In the genomic region with DNA sequence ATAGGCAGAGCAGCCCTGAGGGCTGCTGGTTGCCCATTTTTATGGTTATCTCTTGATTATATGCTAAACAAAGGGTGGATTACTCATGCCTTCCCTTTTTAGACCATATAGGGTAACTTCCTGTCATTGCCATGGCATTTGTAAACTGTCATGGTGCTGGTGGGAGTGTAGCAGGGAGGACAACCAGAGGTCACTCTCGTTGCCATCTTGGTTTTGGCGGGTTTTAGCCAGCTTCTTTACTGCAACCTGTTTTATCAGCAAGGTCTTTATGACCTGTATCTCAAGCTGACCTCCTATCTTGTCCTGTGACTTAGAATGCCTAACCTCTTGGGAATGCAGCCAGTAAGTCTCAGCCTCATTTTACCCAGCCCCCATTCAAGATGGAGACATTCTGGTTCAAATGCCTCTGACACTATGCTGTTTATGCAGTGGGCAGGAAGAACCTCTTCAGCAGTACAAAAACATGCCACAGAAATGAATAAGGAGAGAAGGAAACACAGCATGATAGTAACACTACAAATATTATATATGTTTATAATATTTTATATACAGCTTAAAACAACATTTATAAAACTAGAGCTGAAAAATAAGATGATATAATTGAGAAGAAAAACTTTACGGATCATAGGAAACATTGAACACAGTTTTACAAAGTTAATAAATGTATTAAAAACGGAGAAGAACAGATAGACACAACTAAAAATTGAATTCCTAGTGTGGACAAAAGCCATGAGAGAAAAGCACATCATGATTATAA, we compare ENCODE assay signal across 26 cellular contexts. TPM values are rescaled to one million over a fixed set of nuclear protein-coding genes. Genes with fewer than 3 reads are reported as not detected.
"Had no signal": no experiment of that assay in that cellular context is flagged by ENCODE, and none has a peak within 500 bp of the region (broad histone marks: within the 10 kb centered on the region; RNA-seq: fewer than 3 reads in every experiment).

No MANE protein-coding gene starts in this region.

- H3K4me1 ChIP-seq: left lung, sigmoid colon, testis, upper lobe of left lung had no signal

- H3K27ac ChIP-seq: left lung, neural progenitor cell, sigmoid colon, testis, upper lobe of left lung had no signal

- H3K9me3 ChIP-seq: left lung, sigmoid colon, testis, upper lobe of left lung had no signal

- H3K36me3 ChIP-seq: left lung, neural progenitor cell, sigmoid colon, upper lobe of left lung had no signal

- H3K27me3 ChIP-seq: left lung, neural progenitor cell, sigmoid colon, testis, upper lobe of left lung had no signal

- H3K4me3 ChIP-seq: left lung, lung, neural progenitor cell, sigmoid colon, smooth muscle cell, testis, upper lobe of left lung had no signal

- DNase-seq: activated CD4-positive, alpha-beta T cell treated with anti-CD3 and anti-CD28 coated beads for 1 hour; activated CD4-positive, alpha-beta T cell treated with anti-CD3 and anti-CD28 coated beads, Interleukin-2, amount 50 U/mL, for 4 hours; activated CD8-positive, alpha-beta memory T cell treated with anti-CD3 and anti-CD28 coated beads for 24 hours; activated CD8-positive, alpha-beta memory T cell treated with anti-CD3 and anti-CD28 coated beads, Interleukin-2, amount 50 U/mL, for 4 hours; activated T-cell treated with anti-CD3 and anti-CD28 coated beads, Interleukin-2, amount 50 U/mL, for 24 hours; aorta; caudate nucleus; dermis blood vessel endothelial cell; effector CD8-positive, alpha-beta T cell; glutamatergic neuron; hippocampal formation; kidney glomerular epithelial cell; left lung; naive thymus-derived CD8-positive, alpha-beta T cell; retina; sigmoid colon; stimulated activated CD4-positive, alpha-beta T cell treated with anti-CD3 and anti-CD28 coated beads, Interleukin-4, amount 100 ng/mL, for 1 hour; stimulated activated naive CD4-positive, alpha-beta T cell; testis; upper lobe of left lung had no signal

- H3K9ac ChIP-seq: neural progenitor cell had no signal

RNA-seq across cellular contexts. Expression of a gene that starts 58.9 kb away (rescaled TPM):
- total RNA-seq: activated naive CD4-positive, alpha-beta T cell treated with anti-CD3 and anti-CD28 coated beads, Interleukin-2, amount 50 U/mL, for 72 hours; activated T-helper 17 cell treated with anti-CD3 and anti-CD28 coated beads, Interleukin-2, amount 50 U/mL, for 72 hours; naive thymus-derived CD8-positive, alpha-beta T cell; T-helper 2 cell treated with Interferon-gamma antibody and Interleukin-4, amounts not matched to agents 100 ng/mL and 5 ng/mL, for 36 hours had no signal
- polyA plus RNA-seq: naive thymus-derived CD8-positive, alpha-beta T cell had no signal
